Comparison of ENCODE assay signal across 1 cellular context in genomic region chr14:103890836-103891666, GRCh38.
TF ChIP-seq lines count a peak whose summit lies in the region.

No MANE protein-coding gene starts in this region.

TF ChIP-seq in HepG2, 621 proteins besides CTCF, POLR2A, EP300 and RAD21 (continued from another document and continues in another):
- no peak for TF ChIP-seq HNF4G (IDR thresholded peaks at IDR 0.05; ENCODE audit: borderline replicate concordance, low read depth, low read length)
- TF ChIP-seq HNF4G (CRISPR knock-in tag; IDR thresholded peaks at IDR 0.05; ENCODE audit: borderline replicate concordance, low read depth) = no peak
- no peak for TF ChIP-seq HMGXB3 (CRISPR knock-in tag; IDR thresholded peaks at IDR 0.05; ENCODE audit: borderline replicate concordance)
- TF ChIP-seq KDM1A (CRISPR knock-in tag; IDR thresholded peaks at IDR 0.05) = 0 out of 2 replicates have a peak, but pooled peaks have one; percentile 20
- TF ChIP-seq HINFP (CRISPR knock-in tag; IDR thresholded peaks at IDR 0.05; ENCODE audit: low read depth) = no peak
- no peak for TF ChIP-seq ARID3A (IDR thresholded peaks at IDR 0.05; ENCODE audit: low read depth, low read length)
- TF ChIP-seq CHD2 (IDR thresholded peaks at IDR 0.05; ENCODE audit: low read depth, low read length) = no peak
- TF ChIP-seq SIN3A (IDR thresholded peaks at IDR 0.05; ENCODE audit: borderline replicate concordance, low read depth, low read length) = no peak
- TF ChIP-seq ZNF780A (CRISPR knock-in tag; IDR thresholded peaks at IDR 0.05) = no peak
- peak; percentile 68; the same call in 1 of the 2 replicates for TF ChIP-seq UBTF (CRISPR knock-in tag; IDR thresholded peaks at IDR 0.05)
- no peak for TF ChIP-seq THAP9 (CRISPR knock-in tag; IDR thresholded peaks at IDR 0.05; ENCODE audit: borderline replicate concordance)
- TF ChIP-seq PPARG (CRISPR knock-in tag; conservative IDR thresholded peaks at IDR 0.05) = 0 out of 2 replicates have a peak, but pooled peaks have one; percentile 33
- TF ChIP-seq NR2C2 (CRISPR knock-in tag; IDR thresholded peaks at IDR 0.05; ENCODE audit: borderline replicate concordance) = no peak
- no peak for TF ChIP-seq SNAPC2 (CRISPR knock-in tag; IDR thresholded peaks at IDR 0.05)
- peak; percentile 45; the same call in 1 of the 2 replicates for TF ChIP-seq BCL3 (CRISPR knock-in tag; IDR thresholded peaks at IDR 0.05)
- peak; percentile 34 for TF ChIP-seq HNF4A (CRISPR knock-in tag; IDR thresholded peaks at IDR 0.05)
- TF ChIP-seq ZNF251 (CRISPR knock-in tag; IDR thresholded peaks at IDR 0.05) = no peak
- peak; percentile 20; the same call in 1 of the 2 replicates for TF ChIP-seq THAP11 (CRISPR knock-in tag; IDR thresholded peaks at IDR 0.05)
- TF ChIP-seq ZBTB33 (CRISPR knock-in tag; IDR thresholded peaks at IDR 0.05) = 0 out of 2 replicates have a peak, but pooled peaks have one; percentile 13
- TF ChIP-seq EZH2 (conservative IDR thresholded peaks at IDR 0.05; ENCODE audit: low read depth, low read length) = no peak
- TF ChIP-seq JDP2 (CRISPR knock-in tag; IDR thresholded peaks at IDR 0.05; ENCODE audit: borderline replicate concordance) = no peak
- TF ChIP-seq ZFP90 (CRISPR knock-in tag; IDR thresholded peaks at IDR 0.05; ENCODE audit: borderline replicate concordance) = no peak
- TF ChIP-seq PHF8 (CRISPR knock-in tag; IDR thresholded peaks at IDR 0.05) = peak; percentile 68
- TF ChIP-seq GATAD1 (CRISPR knock-in tag; IDR thresholded peaks at IDR 0.05) = no peak
- no peak for TF ChIP-seq ZNF781 (CRISPR knock-in tag; IDR thresholded peaks at IDR 0.05; ENCODE audit: borderline replicate concordance, not compliant biosample characterization)
- peak; percentile 51; the same call in 1 of the 2 replicates for TF ChIP-seq ZNF264 (CRISPR knock-in tag; IDR thresholded peaks at IDR 0.05)
- no peak for TF ChIP-seq RNF2 (conservative IDR thresholded peaks at IDR 0.05; ENCODE audit: low read depth)
- no peak for TF ChIP-seq ZMAT3 (CRISPR knock-in tag; conservative IDR thresholded peaks at IDR 0.05)
- peak; percentile 55; the same call in 1 of the 2 replicates for TF ChIP-seq NFKB2 (CRISPR knock-in tag; IDR thresholded peaks at IDR 0.05; ENCODE audit: borderline replicate concordance)
- no peak; the same call in 1 of the 2 replicates for TF ChIP-seq NR2F6 (IDR thresholded peaks at IDR 0.05)
- TF ChIP-seq NR2F6 (CRISPR knock-in tag; IDR thresholded peaks at IDR 0.05) = peak; percentile 33; the same call in 1 of the 2 replicates
- no peak for TF ChIP-seq MBNL3 (CRISPR knock-in tag; conservative IDR thresholded peaks at IDR 0.05)
- TF ChIP-seq ZNF484 (CRISPR knock-in tag; IDR thresholded peaks at IDR 0.05; ENCODE audit: borderline replicate concordance, low read depth) = no peak
- no peak for TF ChIP-seq MEF2D (CRISPR knock-in tag; IDR thresholded peaks at IDR 0.05)
- 0 out of 2 replicates have a peak, but pooled peaks have one; percentile 50 for TF ChIP-seq POLR2G (IDR thresholded peaks at IDR 0.05; ENCODE audit: low read depth, low read length)
- no peak for TF ChIP-seq CENPX (CRISPR knock-in tag; IDR thresholded peaks at IDR 0.05)
- no peak for TF ChIP-seq SNAPC4 (CRISPR knock-in tag; IDR thresholded peaks at IDR 0.05)
- TF ChIP-seq ELF3 (CRISPR knock-in tag; IDR thresholded peaks at IDR 0.05) = peak; percentile 43; the same call in 1 of the 2 replicates
